ENCODE assay signal across 10 cellular contexts in the genomic region with DNA sequence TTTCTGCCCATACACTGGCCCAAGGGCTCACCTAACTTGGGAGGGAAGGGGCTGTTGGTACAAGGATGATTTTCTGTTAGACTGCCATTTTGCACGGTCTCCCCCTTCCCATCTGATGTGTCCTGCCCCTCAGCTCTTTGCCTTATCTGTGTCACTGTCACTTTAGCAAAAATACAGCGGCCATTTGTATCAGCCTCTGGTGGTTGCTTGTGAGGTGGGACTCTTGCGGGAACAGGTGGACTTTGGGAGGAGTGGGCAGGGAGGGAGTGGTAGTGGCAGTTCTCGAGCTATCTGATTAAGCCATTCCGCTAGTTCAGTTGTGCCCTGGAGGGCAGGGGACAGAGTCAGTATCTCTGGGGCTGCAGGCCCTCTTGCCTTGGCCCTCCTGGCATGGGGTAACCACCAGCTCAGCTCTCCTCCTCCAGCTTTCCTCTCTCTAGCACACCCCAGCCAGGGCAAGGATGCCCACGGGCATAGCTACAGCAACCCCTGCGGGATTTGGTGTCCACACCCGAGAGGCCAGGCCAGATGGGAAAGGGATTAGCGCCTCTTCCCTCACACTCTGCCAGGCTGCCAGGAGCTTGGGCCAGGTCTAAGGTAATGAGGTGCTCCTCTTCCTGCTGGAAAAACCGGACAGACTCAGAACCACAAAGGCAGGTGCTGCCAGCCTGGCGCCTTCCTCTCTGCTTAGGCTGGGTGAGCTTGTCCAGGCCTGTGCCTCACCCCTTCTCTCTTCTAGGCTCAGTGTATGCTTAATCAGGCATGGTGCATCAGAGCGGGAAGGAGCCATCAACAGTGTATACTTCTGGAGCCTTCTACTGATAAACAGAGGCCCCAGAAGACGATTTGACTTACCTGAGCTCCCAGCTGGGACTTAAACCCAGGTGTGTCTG. TPM values are rescaled to one million over a fixed set of nuclear protein-coding genes. Genes with fewer than 3 reads are reported as not detected.
DNase-seq lines count a peak whose midpoint lies in the region; ATAC-seq lines count a peak whose summit lies in the region.
"Had no signal": no experiment of that assay in that cellular context is flagged by ENCODE, and none has a peak within 500 bp of the region (broad histone marks: within the 10 kb centered on the region; RNA-seq: fewer than 3 reads in every experiment).

No MANE protein-coding gene starts in this region.

- H3K4me3 ChIP-seq in CD8-positive, alpha-beta memory T cell (ENCODE audit: low read length), result no peak overlapping the region
- H3K4me3 ChIP-seq in Karpas-422 (ENCODE audit: low read length), result no peak overlapping the region

- POLR2A ChIA-PET in CD8-positive, alpha-beta memory T cell (lab: Charles Lee), result interaction anchor here (0.9 to 1.1 kb wide), 3 partner anchors 9 to 123 kb away, joined by 3 read pairs; a partner anchor contains a TSS

- ATAC-seq in activated naive CD8-positive, alpha-beta T cell treated with anti-CD3 and anti-CD28 coated beads, Interleukin-2, amount 50 U/mL, for 24 hours, result no peak
- ATAC-seq in HG03159 (IDR thresholded peaks at IDR 0.05; ENCODE audit: unreplicated experiment) (no peak), GM18858 (IDR thresholded peaks at IDR 0.05; ENCODE audit: unreplicated experiment) (no peak), HG02870 (IDR thresholded peaks at IDR 0.05; ENCODE audit: unreplicated experiment) (no peak), HG02981 (IDR thresholded peaks at IDR 0.05; ENCODE audit: unreplicated experiment) (no peak)

- H3K27ac ChIP-seq in CD8-positive, alpha-beta memory T cell (ENCODE audit: low read depth, low read length), result no peak overlapping the region
- peak overlapping the region; percentile 31; the same call in 1 of the 2 replicates for H3K27ac ChIP-seq in Karpas-422 (ENCODE audit: low read length)

- H2AFZ ChIP-seq in Karpas-422 (ENCODE audit: low read length), result no peak overlapping the region

- H3K9me3 Mint-ChIP-seq in CD8-positive, alpha-beta memory T cell, result no peaks in the 10 kb centered on the region
- no peaks in the 10 kb centered on the region for H3K9me3 Mint-ChIP-seq in activated naive CD8-positive, alpha-beta T cell treated with anti-CD3 and anti-CD28 coated beads, Interleukin-2, amount 50 U/mL, for 24 hours

- H3K36me3 Mint-ChIP-seq in CD8-positive, alpha-beta memory T cell, result peaks cover 0 to 44% (median 0%) of the 10 kb centered on the region in 3 donors
- peaks cover 28% of the 10 kb centered on the region for H3K36me3 Mint-ChIP-seq in activated naive CD8-positive, alpha-beta T cell treated with anti-CD3 and anti-CD28 coated beads, Interleukin-2, amount 50 U/mL, for 24 hours (ENCODE audit: low read depth)

- peaks cover 6 to 11% (median 6%) of the 10 kb centered on the region in 3 donors for H3K4me1 Mint-ChIP-seq in CD8-positive, alpha-beta memory T cell
- peaks cover 26% of the 10 kb centered on the region for H3K4me1 Mint-ChIP-seq in activated naive CD8-positive, alpha-beta T cell treated with anti-CD3 and anti-CD28 coated beads, Interleukin-2, amount 50 U/mL, for 24 hours

- no peak overlapping the region for H3K4me2 ChIP-seq in Karpas-422 (ENCODE audit: low read depth, low read length, poor library complexity, severe bottlenecking)

- no peak for DNase-seq in CD8-positive, alpha-beta memory T cell
- no peak for DNase-seq in Karpas-422
- no peak for DNase-seq in activated naive CD8-positive, alpha-beta T cell treated with anti-CD3 and anti-CD28 coated beads, Interleukin-2, amount 50 U/mL, for 24 hours
- DNase-seq in myocyte (ENCODE audit: low read depth), result peak; percentile 43
- DNase-seq: activated CD8-positive, alpha-beta memory T cell treated with anti-CD3 and anti-CD28 coated beads for 24 hours; NCI-H748 treated with DMSO at 0.1 percent for 48 hours had no signal

- H3K27me3 Mint-ChIP-seq in CD8-positive, alpha-beta memory T cell, result no peaks in the 10 kb centered on the region
- H3K27me3 Mint-ChIP-seq in activated naive CD8-positive, alpha-beta T cell treated with anti-CD3 and anti-CD28 coated beads, Interleukin-2, amount 50 U/mL, for 24 hours, result no peaks in the 10 kb centered on the region

- H4K20me1 ChIP-seq in Karpas-422 (ENCODE audit: insufficient read depth, low read depth, low read length), result no peaks in the 10 kb centered on the region

- H3K79me2 ChIP-seq in Karpas-422 (ENCODE audit: low read length), result peaks cover 9% of the 10 kb centered on the region; the same call in 1 of the 2 replicates

- CTCF ChIA-PET in CD8-positive, alpha-beta memory T cell (lab: Charles Lee), result interaction anchor here (0.9 to 19.1 kb wide), 9 partner anchors 11 to 67 kb away, joined by 3 to 414 read pairs (median 5); no protein-coding TSS in a partner anchor

- no peaks in the 10 kb centered on the region for H3K27me3 ChIP-seq in CD8-positive, alpha-beta memory T cell (ENCODE audit: insufficient read depth, low read length, poor library complexity, severe bottlenecking)
- no peaks in the 10 kb centered on the region for H3K27me3 ChIP-seq in Karpas-422 (ENCODE audit: low read length)

- no peak overlapping the region for H3K9ac ChIP-seq in Karpas-422 (ENCODE audit: low read length)

- H3K27ac Mint-ChIP-seq in CD8-positive, alpha-beta memory T cell, result peak overlapping the region in 5 of 8 donors; percentile 65 to 82 (median 72)
- peak overlapping the region; percentile 44 for H3K27ac Mint-ChIP-seq in activated naive CD8-positive, alpha-beta T cell treated with anti-CD3 and anti-CD28 coated beads, Interleukin-2, amount 50 U/mL, for 24 hours

- peaks cover 6% of the 10 kb centered on the region for H3K4me1 ChIP-seq in CD8-positive, alpha-beta memory T cell (ENCODE audit: insufficient read depth, low read length)
- H3K4me1 ChIP-seq in Karpas-422 (ENCODE audit: low read length), result peaks cover 44% of the 10 kb centered on the region

- H3K36me3 ChIP-seq in CD8-positive, alpha-beta memory T cell (ENCODE audit: insufficient read depth, low read length), result peaks cover 17% of the 10 kb centered on the region
- H3K36me3 ChIP-seq in Karpas-422 (ENCODE audit: insufficient read depth, low read length), result peaks cover 18% of the 10 kb centered on the region

- no peaks in the 10 kb centered on the region for H3K9me3 ChIP-seq in CD8-positive, alpha-beta memory T cell (ENCODE audit: low read length)
- no peaks in the 10 kb centered on the region for H3K9me3 ChIP-seq in Karpas-422 (ENCODE audit: low read length)

- H3K9me2 ChIP-seq in Karpas-422 (replicated peaks; ENCODE audit: insufficient read depth, low read length), result no peaks in the 10 kb centered on the region

- H3K4me3 Mint-ChIP-seq in CD8-positive, alpha-beta memory T cell, result peak overlapping the region in 1 of 7 donors; percentile 10
- H3K4me3 Mint-ChIP-seq in activated naive CD8-positive, alpha-beta T cell treated with anti-CD3 and anti-CD28 coated beads, Interleukin-2, amount 50 U/mL, for 24 hours, result no peak overlapping the region

RNA-seq across cellular contexts. Expression of a gene that starts 8.7 kb away (rescaled TPM):
- total RNA-seq in CD8-positive, alpha-beta memory T cell, result 10 to 100 TPM; 10.9 to 11.5 TPM
- polyA plus RNA-seq in CD8-positive, alpha-beta memory T cell, result 9.1 TPM
- 21.5 and 21.9 TPM in 2 replicates for total RNA-seq in Karpas-422 (2014; rRNA removed; shearing (Covaris generic); ENCODE audit: low replicate concordance)
- total RNA-seq in myocyte, result 4.0 and 7.5 TPM in 2 replicates
- polyA plus RNA-seq in myocyte (2012), result 52.2 TPM

RNA-seq across cellular contexts. Expression of a gene that starts 23.0 kb away (rescaled TPM):
- 1 to 10 TPM in 1 of 2 experiments, under 1 TPM in 1; 0.95 to 1.1 TPM for total RNA-seq in CD8-positive, alpha-beta memory T cell
- 0.15 TPM for polyA plus RNA-seq in CD8-positive, alpha-beta memory T cell
- total RNA-seq in Karpas-422 (2014; rRNA removed; shearing (Covaris generic); ENCODE audit: low replicate concordance), result 4.4 and 11.9 TPM in 2 replicates
- total RNA-seq in myocyte, result 0.47 and 0.62 TPM in 2 replicates
- 5.5 TPM for polyA plus RNA-seq in myocyte (2012)

RNA-seq across cellular contexts. Expression of a gene that starts 38.0 kb away (rescaled TPM):
- 100 to 1,000 TPM; 206 to 207 TPM for total RNA-seq in CD8-positive, alpha-beta memory T cell
- 23.1 TPM for polyA plus RNA-seq in CD8-positive, alpha-beta memory T cell
- total RNA-seq in Karpas-422 (2014; rRNA removed; shearing (Covaris generic); ENCODE audit: low replicate concordance), result 36.2 and 54.8 TPM in 2 replicates
- total RNA-seq in myocyte, result 13.8 and 22.6 TPM in 2 replicates
- 52.6 TPM for polyA plus RNA-seq in myocyte (2012)

RNA-seq across cellular contexts. Expression of a gene that starts 56.4 kb away (rescaled TPM):
- total RNA-seq in CD8-positive, alpha-beta memory T cell, result not detected
- not detected for polyA plus RNA-seq in CD8-positive, alpha-beta memory T cell
- 1.2 and 10.7 TPM in 2 replicates for total RNA-seq in Karpas-422 (2014; rRNA removed; shearing (Covaris generic); ENCODE audit: low replicate concordance)
- not detected in 2 replicates for total RNA-seq in myocyte
- 0.09 TPM for polyA plus RNA-seq in myocyte (2012)
